Comparison of ENCODE assay signal across 13 cellular contexts in the genomic region with DNA sequence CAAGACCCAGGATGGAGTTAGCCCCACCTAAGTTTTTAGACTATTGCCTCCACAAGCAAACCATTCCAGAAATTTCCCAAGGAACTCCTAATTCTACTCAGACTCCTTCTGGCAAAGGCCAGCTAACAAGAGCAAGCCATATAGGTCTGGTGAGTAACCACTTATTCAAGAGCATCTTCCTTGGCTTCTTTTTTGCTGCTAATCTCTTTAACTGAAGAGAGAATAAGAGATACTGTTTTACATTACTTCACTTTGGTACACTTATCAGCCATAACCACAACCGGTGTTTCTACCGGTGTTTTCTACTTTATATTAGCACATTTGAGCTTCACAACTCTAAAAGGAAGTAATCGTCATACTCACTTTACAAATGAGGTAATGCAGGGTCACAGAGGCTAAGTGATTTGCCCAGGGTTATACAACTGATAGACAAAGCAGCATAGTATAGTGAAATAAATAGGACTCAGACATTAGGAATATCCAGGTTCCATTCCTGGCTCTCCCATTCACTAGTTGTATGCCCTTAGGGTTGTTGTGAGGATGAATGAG. TPM values are rescaled to one million over a fixed set of nuclear protein-coding genes. Genes with fewer than 3 reads are reported as not detected.
DNase-seq lines count a peak whose midpoint lies in the region; ATAC-seq and TF ChIP-seq lines count a peak whose summit lies in the region.
"Had no signal": no experiment of that assay in that cellular context is flagged by ENCODE, and none has a peak within 500 bp of the region (broad histone marks: within the 10 kb centered on the region; RNA-seq: fewer than 3 reads in every experiment).

No MANE protein-coding gene starts in this region.

- TF ChIP-seq POLR2A in Peyer's patch (IDR thresholded peaks at IDR 0.05), result no peak

- no peaks in the 10 kb centered on the region for H3K36me3 ChIP-seq in Peyer's patch
- no peaks in the 10 kb centered on the region for H3K36me3 ChIP-seq in psoas muscle (ENCODE audit: insufficient read depth in 1 of 2, low read depth in 1 of 2)
- H3K36me3 ChIP-seq: sigmoid colon had no signal

- H3K4me1 ChIP-seq in Peyer's patch (peaks cover 0 to 22% (median 8%) of the 10 kb centered on the region in 4 donors), psoas muscle (peaks cover 22% of the 10 kb centered on the region)

- ATAC-seq in psoas muscle (no peak), HG03442 (IDR thresholded peaks at IDR 0.05; ENCODE audit: unreplicated experiment) (no peak), HG03097 (IDR thresholded peaks at IDR 0.05; ENCODE audit: low FRiP score, unreplicated experiment) (no peak)
- ATAC-seq: activated naive CD4-positive, alpha-beta T cell treated with anti-CD3 and anti-CD28 coated beads, Interleukin-2, amount 50 U/mL, for 72 hours had no signal

- intact Hi-C loops in dorsolateral prefrontal cortex (cut with DNase I) (loop anchor here in 1 of 2 donors (5.0 kb wide), 1 partner anchor 98 kb away; no protein-coding TSS in a partner anchor), psoas muscle (cut with DNase I) (loop anchor here in 1 of 2 donors (5.0 kb wide), 1 partner anchor 37 kb away; no protein-coding TSS in a partner anchor)

- no peaks in the 10 kb centered on the region for H3K27me3 ChIP-seq in Peyer's patch
- no peaks in the 10 kb centered on the region for H3K27me3 ChIP-seq in dorsolateral prefrontal cortex
- no peaks in the 10 kb centered on the region for H3K27me3 ChIP-seq in psoas muscle (ENCODE audit: insufficient read depth in 3 of 3, low read length in 2 of 3)
- H3K27me3 ChIP-seq: sigmoid colon had no signal

- TF ChIP-seq CTCF in GM10266 (IDR thresholded peaks at IDR 0.05; ENCODE audit: control insufficient read depth, insufficient read depth, low read depth, missing control alignments) (no peak), Peyer's patch (IDR thresholded peaks at IDR 0.05) (no peak), dorsolateral prefrontal cortex (IDR thresholded peaks at IDR 0.05 in 54 of 56, conservative IDR thresholded peaks at IDR 0.05 in 2 of 56; ENCODE audit: low read depth in 1 of 56, partially characterized antibody in 56 of 56) (no peak), psoas muscle (IDR thresholded peaks at IDR 0.05) (no peak)

- no peak overlapping the region for H3K4me3 ChIP-seq in Peyer's patch
- H3K4me3 ChIP-seq in dorsolateral prefrontal cortex, result no peak overlapping the region
- H3K4me3 ChIP-seq in psoas muscle, result no peak overlapping the region
- H3K4me3 ChIP-seq: mucosa of descending colon, sigmoid colon had no signal

- DNase-seq in GM10266 (ENCODE audit: extremely low spot score) (peak; percentile 30), Peyer's patch (no peak), dorsolateral prefrontal cortex (no peak), psoas muscle (no peak), NCI-H524 (lab: John Stamatoyannopoulos, UW) (no peak), DMS53 (lab: John Stamatoyannopoulos, UW) (no peak)
- DNase-seq: effector CD8-positive, alpha-beta T cell; sigmoid colon had no signal

- 61 to 68% (median 66%) methylated on average over 3 of the region's 3 CpGs for WGBS in psoas muscle, 3 donors

- H3K9me3 ChIP-seq in Peyer's patch (no peaks in the 10 kb centered on the region), psoas muscle (no peaks in the 10 kb centered on the region)
- H3K9me3 ChIP-seq: mucosa of descending colon, sigmoid colon had no signal

- H3K27ac ChIP-seq in Peyer's patch (peak overlapping the region; percentile 19 to 100 (median 62)), dorsolateral prefrontal cortex (peak overlapping the region in 50 of 59 donors; percentile 2 to 99 (median 71)), psoas muscle (peak overlapping the region; percentile 9)
- H3K27ac ChIP-seq: KMS-11 had no signal

RNA-seq across cellular contexts. Expression of gene EPS15, which starts 1.7 kb away (rescaled TPM):
- total RNA-seq in Peyer's patch (100 to 1,000 TPM in 1 of 4 donors, 10 to 100 TPM in 3; 48.9 to 160 (median 65.6) TPM), dorsolateral prefrontal cortex (100 to 1,000 TPM; 123 to 234 (median 175) TPM), psoas muscle (10 to 100 TPM; 42.6 to 71.9 (median 54.1) TPM)
- 10 to 100 TPM in 2 of 3 donors, 1 to 10 TPM in 1; 9.8 to 46.1 (median 21.7) TPM for polyA plus RNA-seq in psoas muscle

Comparison
In these comparisons a context has a peak if more than half of its experiments do, and no peak if none do; other contexts are left out.
1. H3K27ac ChIP-seq: peak in every context shown above with its lines; median percentile 71 in dorsolateral prefrontal cortex; 62 in Peyer's patch; 9 in psoas muscle.